17 cellular contexts compared by ENCODE assay signal in genomic region chr10:94327649-94328048, GRCh38. TPM values are rescaled to one million over a fixed set of nuclear protein-coding genes. Genes with fewer than 3 reads are reported as not detected.
DNase-seq lines count a peak whose midpoint lies in the region; ATAC-seq and TF ChIP-seq lines count a peak whose summit lies in the region.
"Had no signal": no experiment of that assay in that cellular context is flagged by ENCODE, and none has a peak within 500 bp of the region (broad histone marks: within the 10 kb centered on the region; RNA-seq: fewer than 3 reads in every experiment).

No MANE protein-coding gene starts in this region.

- H3K4me3 ChIP-seq in coronary artery, result no peak overlapping the region
- no peak overlapping the region for H3K4me3 ChIP-seq in lower lobe of right lung
- no peak overlapping the region for H3K4me3 ChIP-seq in tibial artery
- H3K4me3 ChIP-seq in prostate gland, result no peak overlapping the region

- intact Hi-C loops in lower lobe of right lung (cut with DNase I), result no loop called here
- intact Hi-C loops in tibial artery (cut with DNase I; ENCODE audit: low total_unique reads), result no loop called here
- intact Hi-C loops in prostate gland (cut with DNase I), result no loop called here

- H3K27me3 ChIP-seq in lower lobe of right lung (ENCODE audit: low read depth), result no peaks in the 10 kb centered on the region
- H3K27me3 ChIP-seq in tibial artery, result no peaks in the 10 kb centered on the region
- H3K27me3 ChIP-seq in prostate gland (replicated peaks; ENCODE audit: insufficient read depth), result no peaks in the 10 kb centered on the region

- H3K9me3 ChIP-seq in lower lobe of right lung, result no peaks in the 10 kb centered on the region
- no peaks in the 10 kb centered on the region for H3K9me3 ChIP-seq in tibial artery
- H3K9me3 ChIP-seq in prostate gland, result no peaks in the 10 kb centered on the region

- no peak for ATAC-seq in lower lobe of right lung
- ATAC-seq in GM18873 (IDR thresholded peaks at IDR 0.05; ENCODE audit: low FRiP score, unreplicated experiment), result no peak

- DNase-seq in MV-4-11 (lab: John Stamatoyannopoulos, UW) (peak; percentile 48), coronary artery (ENCODE audit: low spot score) (no peak), lower lobe of right lung (no peak), tibial artery (no peak), prostate gland (ENCODE audit: low spot score) (no peak), NCI-H748 treated with DMSO at 0.1 percent for 48 hours (lab: John Stamatoyannopoulos, UW) (no peak)
- DNase-seq in stimulated activated CD4-positive, alpha-beta T cell treated with anti-CD3 and anti-CD28 coated beads, Interleukin-12 subunit alpha, Interleukin-12 subunit beta, amount 100 ng/mL, for 4 hours, result no peak
- DNase-seq: DMS 273 treated with DMSO at 0.1 percent for 48 hours, GDM1, H9, NCI-H1417, NCI-H1930, NCI-H526 treated with DMSO at 0.1 percent for 48 hours, RPMI8226, SIG-M5 had no signal

- no peak for TF ChIP-seq POLR2A in prostate gland (IDR thresholded peaks at IDR 0.05)

- H3K4me1 ChIP-seq in lower lobe of right lung (no peaks in the 10 kb centered on the region), tibial artery (peaks cover 0 to 26% (median 4%) of the 10 kb centered on the region in 4 donors), prostate gland (replicated peaks) (no peaks in the 10 kb centered on the region)

- 78% methylated on average over 1 of the region's 1 CpG for WGBS in prostate gland

- TF ChIP-seq CTCF in coronary artery (IDR thresholded peaks at IDR 0.05) (no peak), lower lobe of right lung (IDR thresholded peaks at IDR 0.05) (no peak), tibial artery (IDR thresholded peaks at IDR 0.05) (no peak), prostate gland (IDR thresholded peaks at IDR 0.05) (no peak)

- H3K36me3 ChIP-seq in lower lobe of right lung (peaks cover 62% of the 10 kb centered on the region), tibial artery (peaks cover 56 to 64% (median 60%) of the 10 kb centered on the region in 3 donors), prostate gland (peaks cover 0 to 3% of the 10 kb centered on the region in 2 donors)

- H3K27ac ChIP-seq in coronary artery (peak overlapping the region; percentile 45 to 65), lower lobe of right lung (peak overlapping the region; percentile 34), tibial artery (peak overlapping the region; percentile 65 to 71), prostate gland (peak overlapping the region in 1 of 2 donors; percentile 41)
- H3K27ac ChIP-seq: C4-2B had no signal

RNA-seq across cellular contexts. Expression of gene NOC3L, which starts 35.1 kb away (rescaled TPM):
- total RNA-seq in lower lobe of right lung, result 13.9 TPM
- 10 to 100 TPM; 15.6 to 15.8 TPM for total RNA-seq in prostate gland
